In genomic region chrX:49238735-49239134, GRCh38 we compare ENCODE assay signal across 33 cellular contexts. TPM values are rescaled to one million over a fixed set of nuclear protein-coding genes. Genes with fewer than 3 reads are reported as not detected.
"Had no signal": no experiment of that assay in that cellular context is flagged by ENCODE, and none has a peak within 500 bp of the region (broad histone marks: within the 10 kb centered on the region; RNA-seq: fewer than 3 reads in every experiment).

No MANE protein-coding gene starts in this region.

- ATAC-seq: activated CD8-positive, alpha-beta T cell treated with anti-CD3 and anti-CD28 coated beads for 36 hours; activated naive CD8-positive, alpha-beta T cell treated with anti-CD3 and anti-CD28 coated beads, Interleukin-2, amount 50 U/mL, for 24 hours; activated T-cell treated with anti-CD3 and anti-CD28 coated beads, Interleukin-2, amount 50 U/mL, for 4 hours; activated T-helper 17 cell treated with anti-CD3 and anti-CD28 coated beads, Interleukin-2, amount 50 U/mL, for 72 hours; body of pancreas; gastrocnemius medialis; heart left ventricle; WTC11 had no signal

- FAIRE-seq: colon, endometrium, endothelial cell of umbilical vein, TTC549 had no signal

- H3K9me3 ChIP-seq: adrenal gland, body of pancreas, gastrocnemius medialis, heart left ventricle had no signal

- H3K4me1 ChIP-seq: adrenal gland had no signal

- H3K27ac ChIP-seq: adrenal gland, body of pancreas, epithelial cell of prostate, gastrocnemius medialis, heart left ventricle, VCaP had no signal

- H3K27me3 ChIP-seq: body of pancreas, gastrocnemius medialis, heart left ventricle had no signal

- DNase-seq: activated CD4-positive, alpha-beta T cell treated with anti-CD3 and anti-CD28 coated beads for 48 hours; activated CD4-positive, alpha-beta T cell treated with anti-CD3 and anti-CD28 coated beads, Interleukin-2, amount 50 U/mL, for 1 hour; activated CD4-positive, alpha-beta T cell treated with anti-CD3 and anti-CD28 coated beads, Interleukin-2, amount 50 U/mL, for 48 hours; activated CD8-positive, alpha-beta memory T cell treated with anti-CD3 and anti-CD28 coated beads for 24 hours; activated CD8-positive, alpha-beta T cell treated with anti-CD3 and anti-CD28 coated beads for 36 hours; activated effector memory CD4-positive, alpha-beta T cell treated with Interleukin-2 at 50 U/mL for 16 hours; activated gamma-delta T cell treated with Interleukin-2 at 50 U/mL for 16 hours; activated naive CD4-positive, alpha-beta T cell treated with anti-CD3 and anti-CD28 coated beads for 36 hours; activated naive CD8-positive, alpha-beta T cell treated with anti-CD3 and anti-CD28 coated beads for 36 hours; activated naive CD8-positive, alpha-beta T cell treated with anti-CD3 and anti-CD28 coated beads, Interleukin-2, amount 50 U/mL, for 24 hours; activated T-cell treated with anti-CD3 and anti-CD28 coated beads, Interleukin-2, amount 50 U/mL, for 4 hours; adrenal gland; amygdala; body of pancreas; caudate nucleus; cortex of kidney; effector CD8-positive, alpha-beta T cell; foreskin fibroblast; gastrocnemius medialis; glutamatergic neuron; heart left ventricle; T-helper 2 cell had no signal

- H3K4me3 ChIP-seq: adrenal gland, body of pancreas, gastrocnemius medialis, heart left ventricle had no signal

RNA-seq across cellular contexts. Expression of gene CACNA1F, which starts 5.6 kb away (rescaled TPM):
- total RNA-seq: chondrocyte, endothelial cell of umbilical vein, gastrocnemius medialis had no signal
- polyA plus RNA-seq: endothelial cell of umbilical vein had no signal

RNA-seq across cellular contexts. Expression of gene FOXP3, which starts 25.8 kb away (rescaled TPM):
- total RNA-seq: body of pancreas, dermis microvascular lymphatic vessel endothelial cell, endothelial cell of umbilical vein, gastrocnemius medialis had no signal
- polyA plus RNA-seq: aorta had no signal
